Comparison of ENCODE assay signal across 3 cellular contexts in genomic region chr15:71773206-71773859, GRCh38.
A peak's percentile ranks its signal among the peaks of the same experiment; 100 is the strongest.
TF ChIP-seq lines count a peak whose summit lies in the region.

No MANE protein-coding gene starts in this region.

TF ChIP-seq in SK-N-SH, 30 proteins besides CTCF, POLR2A, EP300 and RAD21:
- TF ChIP-seq SMC3 (IDR thresholded peaks at IDR 0.05; ENCODE audit: low read depth, low read length) (no peak), ZBTB33 (IDR thresholded peaks at IDR 0.05; ENCODE audit: borderline replicate concordance, low read depth) (no peak), TCF12 (IDR thresholded peaks at IDR 0.05) (peak; percentile 36; the same call in 1 of the 2 replicates)

TF ChIP-seq in GM12878, 131 proteins besides CTCF, POLR2A, EP300 and RAD21:
- peak; percentile 79 for TF ChIP-seq PKNOX1 (IDR thresholded peaks at IDR 0.05)
- TF ChIP-seq ZNF384 (IDR thresholded peaks at IDR 0.05; ENCODE audit: borderline replicate concordance, low read depth, low read length) = no peak
- TF ChIP-seq HDAC2 (IDR thresholded peaks at IDR 0.05) = no peak
- TF ChIP-seq NR2C2 (IDR thresholded peaks at IDR 0.05; ENCODE audit: borderline replicate concordance, control insufficient read depth, insufficient read length, low read depth) = no peak
- TF ChIP-seq MLLT1 (IDR thresholded peaks at IDR 0.05) = no peak
- TF ChIP-seq PBX3 (IDR thresholded peaks at IDR 0.05; ENCODE audit: insufficient replicate concordance, low read depth, low read length) = peak; percentile 33
- no peak for TF ChIP-seq NFYA (IDR thresholded peaks at IDR 0.05; ENCODE audit: borderline replicate concordance, low read depth, low read length)

TF ChIP-seq in neural cell, 6 proteins besides CTCF, POLR2A, EP300 and RAD21:
- TF ChIP-seq POLR2AphosphoS5 (IDR thresholded peaks at IDR 0.05) = no peak
- no peak for TF ChIP-seq SMC3 (conservative IDR thresholded peaks at IDR 0.05; ENCODE audit: poor library complexity)
- TF ChIP-seq MXI1 (conservative IDR thresholded peaks at IDR 0.05; ENCODE audit: poor library complexity, severe bottlenecking) = no peak
- TF ChIP-seq EZH2 (IDR thresholded peaks at IDR 0.05; ENCODE audit: borderline replicate concordance, insufficient read depth, low read length, poor library complexity, severe bottlenecking) = no peak
- TF ChIP-seq TAF1 (IDR thresholded peaks at IDR 0.05; ENCODE audit: low read depth) = no peak
- no peak for TF ChIP-seq REST (IDR thresholded peaks at IDR 0.05; ENCODE audit: borderline replicate concordance)
TF ChIP-seq in neural cell: peak in this region for 0.
